ENCODE assay signal across 15 cellular contexts in the genomic region with DNA sequence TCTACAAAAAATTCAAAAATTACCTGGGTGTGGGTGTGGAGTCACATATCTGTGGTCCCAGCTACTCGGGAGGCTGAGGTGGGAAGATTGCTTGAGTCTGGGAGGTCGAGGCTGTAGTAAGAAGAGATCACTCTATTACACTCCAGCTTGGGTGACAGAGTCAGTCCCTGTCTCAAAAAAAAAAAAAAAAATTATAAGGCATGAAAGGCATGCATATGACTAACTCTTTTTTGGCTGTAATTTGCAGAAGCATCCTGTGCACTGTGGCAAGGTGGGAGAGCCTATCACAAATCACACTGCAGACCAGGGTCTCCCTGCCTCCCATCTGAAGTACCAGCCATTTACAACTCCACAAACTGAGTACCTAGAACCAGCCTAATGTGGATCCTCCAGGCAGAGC. TPM values are rescaled to one million over a fixed set of nuclear protein-coding genes. Genes with fewer than 3 reads are reported as not detected.
DNase-seq lines count a peak whose midpoint lies in the region; ATAC-seq lines count a peak whose summit lies in the region.
"Had no signal": no experiment of that assay in that cellular context is flagged by ENCODE, and none has a peak within 500 bp of the region (broad histone marks: within the 10 kb centered on the region; RNA-seq: fewer than 3 reads in every experiment).

No MANE protein-coding gene starts in this region.

- no peaks in the 10 kb centered on the region for H3K27me3 ChIP-seq in skeletal muscle satellite cell (ENCODE audit: control insufficient read depth, insufficient read depth, low read length)
- H3K27me3 ChIP-seq: colonic mucosa, sigmoid colon had no signal

- peak overlapping the region; percentile 95 for H3K27ac ChIP-seq in epithelial cell of prostate
- H3K27ac ChIP-seq: colonic mucosa, sigmoid colon had no signal

- H3K36me3 ChIP-seq in skeletal muscle satellite cell (ENCODE audit: insufficient read depth, low read length) = no peaks in the 10 kb centered on the region
- H3K36me3 ChIP-seq: colonic mucosa, sigmoid colon had no signal

- no peaks in the 10 kb centered on the region for H3K9me3 ChIP-seq in skeletal muscle satellite cell (replicated peaks; ENCODE audit: low read length)
- H3K9me3 ChIP-seq: colonic mucosa, sigmoid colon had no signal

- DNase-seq in ELR (ENCODE audit: low read depth) = peak; percentile 90
- DNase-seq in RPMI7951 (ENCODE audit: low read depth) = peak; percentile 73
- DNase-seq in epithelial cell of prostate (ENCODE audit: low read depth, low spot score) = no peak
- DNase-seq in middle frontal gyrus (ENCODE audit: extremely low spot score, low spot score) = no peak
- DNase-seq in NCI-H2107 treated with DMSO at 0.1 percent for 48 hours (lab: John Stamatoyannopoulos, UW; ENCODE audit: unreplicated experiment) = no peak
- no peak for DNase-seq in Kasumi-1 (lab: John Stamatoyannopoulos, UW)
- DNase-seq: activated naive CD8-positive, alpha-beta T cell treated with anti-CD3 and anti-CD28 coated beads for 36 hours; colonic mucosa; left colon; NCI-H2029 treated with DMSO at 0.1 percent for 48 hours; sigmoid colon; substantia nigra had no signal

- peaks cover 75% of the 10 kb centered on the region for H3K4me1 ChIP-seq in skeletal muscle satellite cell (ENCODE audit: control insufficient read depth, insufficient read depth, low read length)
- H3K4me1 ChIP-seq: colonic mucosa had no signal

- peak overlapping the region; percentile 73 for H3K4me2 ChIP-seq in skeletal muscle satellite cell (ENCODE audit: low read length)

- ATAC-seq in GM18511 (IDR thresholded peaks at IDR 0.05; ENCODE audit: unreplicated experiment) = no peak
- ATAC-seq: left colon, WTC11 had no signal

- H3K9ac ChIP-seq in skeletal muscle satellite cell (ENCODE audit: low read depth, low read length) = peak overlapping the region; percentile 79

- H3K4me3 ChIP-seq in skeletal muscle satellite cell (ENCODE audit: low read length) = peak overlapping the region; percentile 33
- H3K4me3 ChIP-seq: colonic mucosa, sigmoid colon had no signal

RNA-seq across cellular contexts. Expression of a gene that starts 14.1 kb away (rescaled TPM):
- 1.4 and 1.8 TPM in 2 replicates for total RNA-seq in RPMI7951 (2014; rRNA removed; shearing (Covaris generic))
- total RNA-seq in skeletal muscle satellite cell (2012; rRNA removed) = 2.2 and 8.6 TPM in 2 replicates
- total RNA-seq: activated naive CD8-positive, alpha-beta T cell treated with anti-CD3 and anti-CD28 coated beads for 36 hours; sigmoid colon; WTC11 had no signal

RNA-seq across cellular contexts. Expression of a gene that starts 20.1 kb away (rescaled TPM):
- 41.2 and 41.3 TPM in 2 replicates for total RNA-seq in RPMI7951 (2014; rRNA removed; shearing (Covaris generic))
- 79.7 and 145 TPM in 2 replicates for total RNA-seq in skeletal muscle satellite cell (2012; rRNA removed)

Comparison
In these comparisons a context has a peak if more than half of its experiments do, and no peak if none do; other contexts are left out.
1. DNase-seq: peak in ELR (single experiment) and RPMI7951 (single experiment); none in epithelial cell of prostate (single experiment), middle frontal gyrus (single experiment), NCI-H2107 treated with DMSO at 0.1 percent for 48 hours (single experiment) and Kasumi-1 (0 of 2).